Comparison of ENCODE assay signal across 10 cellular contexts in the genomic region with DNA sequence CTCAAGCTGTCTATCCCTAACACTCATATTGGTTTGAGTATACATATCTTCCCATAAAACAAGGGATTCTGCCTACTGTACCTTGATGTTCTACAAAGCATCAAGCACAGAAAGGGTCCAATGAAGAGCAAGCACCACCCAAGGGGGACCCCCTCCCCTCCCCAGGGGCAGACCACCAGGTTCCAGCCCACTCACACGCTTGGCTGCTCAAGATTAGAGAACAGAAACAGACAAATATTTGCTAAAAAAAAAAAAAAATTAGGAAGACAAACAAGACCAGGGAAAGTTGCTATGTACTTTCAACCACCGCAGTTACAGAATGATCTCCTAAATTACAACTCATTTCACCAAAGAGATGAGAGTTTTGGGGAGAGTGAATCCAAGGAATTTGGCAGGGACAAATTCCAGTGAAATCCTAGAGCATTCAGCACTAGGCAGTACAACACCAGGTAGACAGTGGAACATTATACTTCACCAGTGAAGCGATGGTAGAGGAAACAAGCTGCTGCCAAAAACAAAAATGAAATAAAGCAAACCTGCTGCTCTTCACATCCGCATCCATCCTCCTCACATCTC. TPM values are rescaled to one million over a fixed set of nuclear protein-coding genes. Genes with fewer than 3 reads are reported as not detected.
DNase-seq lines count a peak whose midpoint lies in the region; ATAC-seq and TF ChIP-seq lines count a peak whose summit lies in the region.
"Had no signal": no experiment of that assay in that cellular context is flagged by ENCODE, and none has a peak within 500 bp of the region (broad histone marks: within the 10 kb centered on the region; RNA-seq: fewer than 3 reads in every experiment).

No MANE protein-coding gene starts in this region.

- no peak for DNase-seq in chondrocyte (ENCODE audit: low spot score)
- DNase-seq in RPMI8226, result no peak
- DNase-seq in SKM-1 (lab: John Stamatoyannopoulos, UW; ENCODE audit: unreplicated experiment), result no peak
- no peak for DNase-seq in DMS153 (lab: John Stamatoyannopoulos, UW)
- no peak for DNase-seq in NCI-H187 (lab: John Stamatoyannopoulos, UW)
- DNase-seq: naive thymus-derived CD4-positive, alpha-beta T cell; upper lobe of right lung had no signal

- H4K20me1 ChIP-seq in BLaER1 treated with 17β-estradiol and CSF1 and Interleukin-3, amounts not matched to agents 10 nM and 100 nM, result peaks cover 0 to 18% (median 0%) of the 10 kb centered on the region in 11 experiments; a peak in 3 of 22 replicates

- H3K36me3 ChIP-seq in BLaER1 treated with 17β-estradiol and CSF1 and Interleukin-3, amounts not matched to agents 10 nM and 100 nM, result no peaks in the 10 kb centered on the region; a peak in 1 of 22 replicates
- H3K36me3 ChIP-seq: upper lobe of right lung had no signal

- peaks cover 0 to 9% (median 0%) of the 10 kb centered on the region in 11 experiments; a peak in 2 of 22 replicates for H3K27me3 ChIP-seq in BLaER1 treated with 17β-estradiol and CSF1 and Interleukin-3, amounts not matched to agents 10 nM and 100 nM
- H3K27me3 ChIP-seq: upper lobe of right lung had no signal

- ATAC-seq in GM18517 (IDR thresholded peaks at IDR 0.05; ENCODE audit: unreplicated experiment), result peak; percentile 27
- ATAC-seq in HG03060 (IDR thresholded peaks at IDR 0.05; ENCODE audit: low read depth, unreplicated experiment), result peak; percentile 23
- ATAC-seq: naive thymus-derived CD4-positive, alpha-beta T cell; upper lobe of right lung had no signal

- H3K9me3 ChIP-seq in BLaER1 treated with 17β-estradiol and CSF1 and Interleukin-3, amounts not matched to agents 10 nM and 100 nM (replicated peaks in 1 of 11), result no peaks in the 10 kb centered on the region
- H3K9me3 ChIP-seq: upper lobe of right lung had no signal

- no peaks in the 10 kb centered on the region for H3K9me3 Mint-ChIP-seq in chondrocyte (ENCODE audit: low read depth)
- H3K9me3 Mint-ChIP-seq: naive thymus-derived CD4-positive, alpha-beta T cell had no signal

- peaks cover 65% of the 10 kb centered on the region for H3K4me1 Mint-ChIP-seq in chondrocyte (ENCODE audit: low read depth)

- H3K27ac Mint-ChIP-seq in chondrocyte (ENCODE audit: unreplicated experiment), result peak overlapping the region; percentile 59

- H3K4me2 ChIP-seq in BLaER1 treated with 17β-estradiol and CSF1 and Interleukin-3, amounts not matched to agents 10 nM and 100 nM, result peak overlapping the region; percentile 78 to 98 (median 89)

- H3K36me3 Mint-ChIP-seq in chondrocyte (ENCODE audit: low read depth), result peaks cover 4% of the 10 kb centered on the region

- no peaks in the 10 kb centered on the region for H3K27me3 Mint-ChIP-seq in chondrocyte (ENCODE audit: low read depth)
- H3K27me3 Mint-ChIP-seq: naive thymus-derived CD4-positive, alpha-beta T cell had no signal

- peak overlapping the region in 6 of 11 experiments; percentile 21 to 85 (median 62); a peak in 7 of 22 replicates for H3K9ac ChIP-seq in BLaER1 treated with 17β-estradiol and CSF1 and Interleukin-3, amounts not matched to agents 10 nM and 100 nM

- peak overlapping the region in 9 of 11 experiments; percentile 68 to 94 (median 80); a peak in 17 of 22 replicates for H3K27ac ChIP-seq in BLaER1 treated with 17β-estradiol and CSF1 and Interleukin-3, amounts not matched to agents 10 nM and 100 nM
- H3K27ac ChIP-seq: upper lobe of right lung had no signal

- H3K4me3 ChIP-seq in BLaER1 treated with 17β-estradiol and CSF1 and Interleukin-3, amounts not matched to agents 10 nM and 100 nM, result no peak overlapping the region
- H3K4me3 ChIP-seq: upper lobe of right lung had no signal

- TF ChIP-seq CTCF in chondrocyte (IDR thresholded peaks at IDR 0.05), result no peak

- H3K4me3 Mint-ChIP-seq in chondrocyte (ENCODE audit: unreplicated experiment), result no peak overlapping the region

- peaks cover 93 to 100% (median 99%) of the 10 kb centered on the region in 10 experiments for H3K4me1 ChIP-seq in BLaER1 treated with 17β-estradiol and CSF1 and Interleukin-3, amounts not matched to agents 10 nM and 100 nM

RNA-seq across cellular contexts. Expression of a gene that starts 17.0 kb away (rescaled TPM):
- total RNA-seq in chondrocyte, result 21.3 to 38.6 TPM (median 24.0 TPM) in 3 replicates
